ENCODE assay signal across 28 cellular contexts in genomic region chr10:130787252-130787651, GRCh38.
"Had no signal": no experiment of that assay in that cellular context is flagged by ENCODE, and none has a peak within 500 bp of the region (broad histone marks: within the 10 kb centered on the region; RNA-seq: fewer than 3 reads in every experiment).

No MANE protein-coding gene starts in this region.

- DNase-seq: colonic mucosa; effector memory CD4-positive, alpha-beta T cell; foreskin keratinocyte; heart left ventricle; left lung; mesenchymal stem cell; mucosa of descending colon; naive B cell; psoas muscle; right cardiac atrium; sigmoid colon; stimulated activated CD4-positive, alpha-beta T cell treated with anti-CD3 and anti-CD28 coated beads, Interleukin-2, amount 100 ng/mL, for 24 hours; stimulated activated CD4-positive, alpha-beta T cell treated with anti-CD3 and anti-CD28 coated beads, Interleukin-4, amount 100 ng/mL, for 24 hours; stimulated activated naive CD4-positive, alpha-beta T cell treated with Interleukin-2 at 50 U/mL for 16 hours; stomach; tibial artery had no signal

- H3K9me3 Mint-ChIP-seq: dendritic cell treated with granulocyte-macrophage colony-stimulating factor and Interleukin-4, amounts not matched to agents 40 ng/mL and 50 ng/mL, for 4 days; mesothelial cell of epicardium; natural killer cell treated with Interleukin-12 subunit alpha and Interleukin-12 subunit beta and Interleukin-15 and Interleukin-18, amount 100 ng/mL, for 72 hours; type B pancreatic cell had no signal

- H3K27me3 ChIP-seq: colonic mucosa, foreskin keratinocyte, hepatocyte, neural progenitor cell, sigmoid colon had no signal

- H3K79me2 ChIP-seq: hepatocyte had no signal

- H3K9ac ChIP-seq: neural progenitor cell had no signal

- H3K27ac ChIP-seq: colonic mucosa, esophagus muscularis mucosa, foreskin keratinocyte, gastroesophageal sphincter, heart left ventricle, hepatocyte, left lung, neural progenitor cell, psoas muscle, sigmoid colon, stomach, tibial artery had no signal

- H2AFZ ChIP-seq: hepatocyte, neural progenitor cell had no signal

- H3K36me3 Mint-ChIP-seq: mesothelial cell of epicardium; naive B cell; natural killer cell treated with Interleukin-12 subunit alpha and Interleukin-12 subunit beta and Interleukin-15 and Interleukin-18, amount 100 ng/mL, for 72 hours; neural progenitor cell; stimulated activated effector memory CD8-positive, alpha-beta T cell treated with anti-CD3 and anti-CD28 coated beads, Interleukin-12 subunit alpha, Interleukin-12 subunit beta, amount 100 ng/mL, for 72 hours; type B pancreatic cell had no signal

- H3K9me3 ChIP-seq: colonic mucosa, esophagus muscularis mucosa, gastroesophageal sphincter, heart left ventricle, psoas muscle, sigmoid colon, tibial artery had no signal

- ATAC-seq: foreskin keratinocyte; gastroesophageal sphincter; heart left ventricle; left lung; mucosa of descending colon; natural killer cell treated with Interleukin-12 subunit alpha and Interleukin-12 subunit beta and Interleukin-15 and Interleukin-18, amount 100 ng/mL, for 72 hours; psoas muscle; right cardiac atrium; stimulated activated effector memory CD8-positive, alpha-beta T cell treated with anti-CD3 and anti-CD28 coated beads, Interleukin-12 subunit alpha, Interleukin-12 subunit beta, amount 100 ng/mL, for 72 hours had no signal

- H3K4me3 ChIP-seq: colonic mucosa, esophagus muscularis mucosa, gastroesophageal sphincter, heart left ventricle, hepatocyte, left lung, mucosa of descending colon, neural progenitor cell, psoas muscle, sigmoid colon, stomach, tibial artery had no signal

- H3K27ac Mint-ChIP-seq: dendritic cell treated with granulocyte-macrophage colony-stimulating factor and Interleukin-4, amounts not matched to agents 40 ng/mL and 50 ng/mL, for 4 days; mesothelial cell of epicardium; naive B cell; natural killer cell treated with Interleukin-12 subunit alpha and Interleukin-12 subunit beta and Interleukin-15 and Interleukin-18, amount 100 ng/mL, for 72 hours; neural progenitor cell; stimulated activated effector memory CD8-positive, alpha-beta T cell treated with anti-CD3 and anti-CD28 coated beads, Interleukin-12 subunit alpha, Interleukin-12 subunit beta, amount 100 ng/mL, for 72 hours; type B pancreatic cell had no signal

- H3K4me1 ChIP-seq: colonic mucosa, esophagus muscularis mucosa, foreskin keratinocyte, gastroesophageal sphincter, heart left ventricle, left lung, neural progenitor cell, psoas muscle, sigmoid colon, stomach, tibial artery had no signal

- H3K4me3 Mint-ChIP-seq: dendritic cell treated with granulocyte-macrophage colony-stimulating factor and Interleukin-4, amounts not matched to agents 40 ng/mL and 50 ng/mL, for 4 days; mesothelial cell of epicardium; naive B cell; natural killer cell treated with Interleukin-12 subunit alpha and Interleukin-12 subunit beta and Interleukin-15 and Interleukin-18, amount 100 ng/mL, for 72 hours; neural progenitor cell; stimulated activated effector memory CD8-positive, alpha-beta T cell treated with anti-CD3 and anti-CD28 coated beads, Interleukin-12 subunit alpha, Interleukin-12 subunit beta, amount 100 ng/mL, for 72 hours; type B pancreatic cell had no signal

- H3K36me3 ChIP-seq: colonic mucosa, esophagus muscularis mucosa, gastroesophageal sphincter, heart left ventricle, left lung, neural progenitor cell, sigmoid colon, stomach, tibial artery had no signal

- FAIRE-seq: endothelial cell of umbilical vein, kidney, urothelium cell line had no signal

- H3K4me1 Mint-ChIP-seq: stimulated activated effector memory CD8-positive, alpha-beta T cell treated with anti-CD3 and anti-CD28 coated beads, Interleukin-12 subunit alpha, Interleukin-12 subunit beta, amount 100 ng/mL, for 72 hours had no signal

- H3K4me2 ChIP-seq: hepatocyte, neural progenitor cell had no signal

- H3K27me3 Mint-ChIP-seq: dendritic cell treated with granulocyte-macrophage colony-stimulating factor and Interleukin-4, amounts not matched to agents 40 ng/mL and 50 ng/mL, for 4 days; naive B cell; natural killer cell treated with Interleukin-12 subunit alpha and Interleukin-12 subunit beta and Interleukin-15 and Interleukin-18, amount 100 ng/mL, for 72 hours had no signal
